Comparison of ENCODE assay signal across 11 cellular contexts in genomic region chr10:131094406-131095108, GRCh38.
A peak's percentile ranks its signal among the peaks of the same experiment; 100 is the strongest.
DNase-seq lines count a peak whose midpoint lies in the region; ATAC-seq, FAIRE-seq and TF ChIP-seq lines count a peak whose summit lies in the region.
"Had no signal": no experiment of that assay in that cellular context is flagged by ENCODE, and none has a peak within 500 bp of the region (broad histone marks: within the 10 kb centered on the region; RNA-seq: fewer than 3 reads in every experiment).

No MANE protein-coding gene starts in this region.

- no peak for TF ChIP-seq CTCF in WTC11 (IDR thresholded peaks at IDR 0.05)

- H3K4me3 Mint-ChIP-seq in activated naive CD8-positive, alpha-beta T cell treated with anti-CD3 and anti-CD28 coated beads, Interleukin-2, amount 10 ng/mL, durations not matched to agents 7 days and 5 days, result no peak overlapping the region
- no peak overlapping the region for H3K4me3 Mint-ChIP-seq in activated naive CD8-positive, alpha-beta T cell treated with anti-CD3 and anti-CD28 coated beads, Interleukin-2, amount 50 U/mL, for 24 hours
- no peak overlapping the region for H3K4me3 Mint-ChIP-seq in WTC11
- H3K4me3 Mint-ChIP-seq: activated naive CD4-positive, alpha-beta T cell treated with anti-CD3 and anti-CD28 coated beads, Interleukin-2, amount 50 U/mL, for 24 hours had no signal

- DNase-seq in activated naive CD8-positive, alpha-beta T cell treated with anti-CD3 and anti-CD28 coated beads, Interleukin-2, amount 10 ng/mL, durations not matched to agents 7 days and 5 days, result no peak
- DNase-seq in activated naive CD8-positive, alpha-beta T cell treated with anti-CD3 and anti-CD28 coated beads, Interleukin-2, amount 50 U/mL, for 24 hours, result no peak
- DNase-seq in WTC11 (ENCODE audit: low spot score) (no peak), left lobe of liver (ENCODE audit: low spot score) (no peak), urothelium cell line (ENCODE audit: low spot score) (peak; percentile 58), NCI-H1092 (lab: John Stamatoyannopoulos, UW) (no peak), NCI-H2081 (lab: John Stamatoyannopoulos, UW) (no peak), MV-4-11 (lab: John Stamatoyannopoulos, UW) (no peak)
- DNase-seq: NK-92 treated with Interleukin-12 subunit alpha and Interleukin-12 subunit beta, amount 100 ng/mL, for 24 hours had no signal

- no peaks in the 10 kb centered on the region for H3K36me3 Mint-ChIP-seq in activated naive CD8-positive, alpha-beta T cell treated with anti-CD3 and anti-CD28 coated beads, Interleukin-2, amount 10 ng/mL, durations not matched to agents 7 days and 5 days
- H3K36me3 Mint-ChIP-seq in activated naive CD8-positive, alpha-beta T cell treated with anti-CD3 and anti-CD28 coated beads, Interleukin-2, amount 50 U/mL, for 24 hours (ENCODE audit: low read depth), result no peaks in the 10 kb centered on the region
- peaks cover 42% of the 10 kb centered on the region for H3K36me3 Mint-ChIP-seq in WTC11
- H3K36me3 Mint-ChIP-seq: activated naive CD4-positive, alpha-beta T cell treated with anti-CD3 and anti-CD28 coated beads, Interleukin-2, amount 50 U/mL, for 24 hours had no signal

- H3K27me3 Mint-ChIP-seq in activated naive CD8-positive, alpha-beta T cell treated with anti-CD3 and anti-CD28 coated beads, Interleukin-2, amount 10 ng/mL, durations not matched to agents 7 days and 5 days, result no peaks in the 10 kb centered on the region
- no peaks in the 10 kb centered on the region for H3K27me3 Mint-ChIP-seq in activated naive CD8-positive, alpha-beta T cell treated with anti-CD3 and anti-CD28 coated beads, Interleukin-2, amount 50 U/mL, for 24 hours
- H3K27me3 Mint-ChIP-seq in WTC11 (ENCODE audit: low read depth), result peaks cover 6% of the 10 kb centered on the region; the same call in 1 of the 2 replicates
- H3K27me3 Mint-ChIP-seq: activated naive CD4-positive, alpha-beta T cell treated with anti-CD3 and anti-CD28 coated beads, Interleukin-2, amount 50 U/mL, for 24 hours had no signal

- POLR2A ChIA-PET in activated naive CD8-positive, alpha-beta T cell treated with anti-CD3 and anti-CD28 coated beads, Interleukin-2, amount 10 ng/mL, durations not matched to agents 7 days and 5 days (lab: Charles Lee), result no interaction called here
- POLR2A ChIA-PET in WTC11 (lab: Charles Lee), result no interaction called here

- CTCF ChIA-PET in WTC11 (lab: Charles Lee), result interaction anchor here (1.0 kb wide), 1 partner anchor 11 kb away, joined by 3 read pairs; no protein-coding TSS in a partner anchor

- H3K27ac Mint-ChIP-seq in activated naive CD8-positive, alpha-beta T cell treated with anti-CD3 and anti-CD28 coated beads, Interleukin-2, amount 10 ng/mL, durations not matched to agents 7 days and 5 days, result peak overlapping the region; percentile 56
- no peak overlapping the region for H3K27ac Mint-ChIP-seq in activated naive CD8-positive, alpha-beta T cell treated with anti-CD3 and anti-CD28 coated beads, Interleukin-2, amount 50 U/mL, for 24 hours
- no peak overlapping the region for H3K27ac Mint-ChIP-seq in WTC11
- H3K27ac Mint-ChIP-seq: activated naive CD4-positive, alpha-beta T cell treated with anti-CD3 and anti-CD28 coated beads, Interleukin-2, amount 50 U/mL, for 24 hours had no signal

- peaks cover 1% of the 10 kb centered on the region for H3K4me1 Mint-ChIP-seq in activated naive CD8-positive, alpha-beta T cell treated with anti-CD3 and anti-CD28 coated beads, Interleukin-2, amount 10 ng/mL, durations not matched to agents 7 days and 5 days
- no peaks in the 10 kb centered on the region for H3K4me1 Mint-ChIP-seq in activated naive CD8-positive, alpha-beta T cell treated with anti-CD3 and anti-CD28 coated beads, Interleukin-2, amount 50 U/mL, for 24 hours
- H3K4me1 Mint-ChIP-seq in WTC11, result peaks cover 6% of the 10 kb centered on the region; the same call in 1 of the 2 replicates

- no peak for ATAC-seq in activated naive CD8-positive, alpha-beta T cell treated with anti-CD3 and anti-CD28 coated beads, Interleukin-2, amount 10 ng/mL, durations not matched to agents 7 days and 5 days (ENCODE audit: low read depth)
- ATAC-seq in activated naive CD8-positive, alpha-beta T cell treated with anti-CD3 and anti-CD28 coated beads, Interleukin-2, amount 50 U/mL, for 24 hours, result no peak
- ATAC-seq in WTC11 (peak; percentile 43), left lobe of liver (peak; percentile 52)

- H3K9me3 Mint-ChIP-seq in activated naive CD8-positive, alpha-beta T cell treated with anti-CD3 and anti-CD28 coated beads, Interleukin-2, amount 10 ng/mL, durations not matched to agents 7 days and 5 days, result no peaks in the 10 kb centered on the region
- no peaks in the 10 kb centered on the region for H3K9me3 Mint-ChIP-seq in activated naive CD8-positive, alpha-beta T cell treated with anti-CD3 and anti-CD28 coated beads, Interleukin-2, amount 50 U/mL, for 24 hours
- H3K9me3 Mint-ChIP-seq in WTC11, result peaks cover 38% of the 10 kb centered on the region
- H3K9me3 Mint-ChIP-seq: activated naive CD4-positive, alpha-beta T cell treated with anti-CD3 and anti-CD28 coated beads, Interleukin-2, amount 50 U/mL, for 24 hours had no signal

- peak; percentile 97 for FAIRE-seq in urothelium cell line (lab: Jason Lieb, UNC)
- FAIRE-seq: TTC549 had no signal

TF ChIP-seq in WTC11, 78 proteins besides CTCF, POLR2A, EP300 and RAD21:
- TF ChIP-seq TP53 (CRISPR knock-in tag; IDR thresholded peaks at IDR 0.05) (peak; percentile 71; the same call in 1 of the 2 replicates), NFATC4 (CRISPR knock-in tag; IDR thresholded peaks at IDR 0.05) (no peak), ZNF416 (CRISPR knock-in tag; IDR thresholded peaks at IDR 0.05) (no peak), SOX15 (CRISPR knock-in tag; IDR thresholded peaks at IDR 0.05) (no peak)
TF ChIP-seq in WTC11: peak in this region for 1.

Comparison
In these comparisons a context has a peak if more than half of its experiments do, and no peak if none do; other contexts are left out.
1. ATAC-seq: peak in WTC11 (single experiment) and left lobe of liver (single experiment); none in activated naive CD8-positive, alpha-beta T cell treated with anti-CD3 and anti-CD28 coated beads, Interleukin-2, amount 10 ng/mL, durations not matched to agents 7 days and 5 days (single experiment) and activated naive CD8-positive, alpha-beta T cell treated with anti-CD3 and anti-CD28 coated beads, Interleukin-2, amount 50 U/mL, for 24 hours (single experiment).